ENCODE assay signal across 16 cellular contexts in the genomic region with DNA sequence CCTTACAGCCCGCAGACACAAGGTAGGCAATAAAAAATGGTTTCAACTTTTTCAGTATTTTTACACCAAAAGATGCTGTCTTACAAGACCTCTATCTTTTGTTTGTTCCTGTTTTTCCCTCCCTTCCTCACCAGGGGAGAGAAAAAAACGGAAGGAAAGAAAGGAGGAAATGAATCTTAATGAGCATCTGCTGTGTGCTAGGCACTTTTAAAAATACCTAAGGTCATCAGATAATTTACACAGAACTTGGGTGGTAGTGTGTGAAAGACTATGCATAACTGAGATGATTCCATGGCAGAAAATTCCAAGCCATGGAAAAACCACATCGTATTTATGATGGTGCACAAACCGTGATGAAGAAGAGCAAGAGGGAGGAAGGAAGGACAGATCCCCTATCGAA.
DNase-seq lines count a peak whose midpoint lies in the region; ATAC-seq, FAIRE-seq and TF ChIP-seq lines count a peak whose summit lies in the region.
"Had no signal": no experiment of that assay in that cellular context is flagged by ENCODE, and none has a peak within 500 bp of the region (broad histone marks: within the 10 kb centered on the region; RNA-seq: fewer than 3 reads in every experiment).

No MANE protein-coding gene starts in this region.

- H3K4me3 ChIP-seq in naive thymus-derived CD4-positive, alpha-beta T cell (ENCODE audit: low read length): no peak overlapping the region
- no peak overlapping the region for H3K4me3 ChIP-seq in small intestine (ENCODE audit: low read depth in 1 of 2, low read length in 2 of 2)
- H3K4me3 ChIP-seq: HAP-1, neural progenitor cell, tibial artery had no signal

- peak overlapping the region; percentile 52 for H3K27ac ChIP-seq in VCaP
- no peak overlapping the region for H3K27ac ChIP-seq in naive thymus-derived CD4-positive, alpha-beta T cell (ENCODE audit: low read depth, low read length)
- H3K27ac ChIP-seq in small intestine (ENCODE audit: low read depth in 1 of 2, low read length in 1 of 2): no peak overlapping the region
- H3K27ac ChIP-seq: 22Rv1, neural progenitor cell, tibial artery had no signal

- intact Hi-C loops in activated CD8-positive, alpha-beta T cell treated with anti-CD3 and anti-CD28 coated beads for 36 hours (cut with micrococcal nuclease): no loop called here
- intact Hi-C loops in naive thymus-derived CD4-positive, alpha-beta T cell (cut with micrococcal nuclease): no loop called here
- intact Hi-C loops in head of caudate nucleus (cut with DNase I): no loop called here

- no peaks in the 10 kb centered on the region for H3K27me3 Mint-ChIP-seq in activated CD8-positive, alpha-beta T cell treated with anti-CD3 and anti-CD28 coated beads for 36 hours
- no peaks in the 10 kb centered on the region for H3K27me3 Mint-ChIP-seq in activated CD8-positive, alpha-beta T cell treated with anti-CD3 and anti-CD28 coated beads, Interleukin-2, amount 10 ng/mL, durations not matched to agents 7 days and 5 days (ENCODE audit: low read depth)
- no peaks in the 10 kb centered on the region for H3K27me3 Mint-ChIP-seq in naive thymus-derived CD4-positive, alpha-beta T cell
- H3K27me3 Mint-ChIP-seq in activated T-helper 17 cell treated with anti-CD3 and anti-CD28 coated beads, Interleukin-2, amount 50 U/mL, for 72 hours: no peaks in the 10 kb centered on the region

- H3K4me1 ChIP-seq in naive thymus-derived CD4-positive, alpha-beta T cell (ENCODE audit: control insufficient read depth in 2 of 2, insufficient read depth in 2 of 2, low read length in 2 of 2): peaks cover 10 to 26% of the 10 kb centered on the region in 2 donors
- peaks cover 9 to 14% of the 10 kb centered on the region in 2 donors for H3K4me1 ChIP-seq in small intestine (ENCODE audit: control insufficient read depth in 2 of 2, insufficient read depth in 1 of 2, low read depth in 1 of 2, low read length in 1 of 2)

- H3K9me3 Mint-ChIP-seq in activated CD8-positive, alpha-beta T cell treated with anti-CD3 and anti-CD28 coated beads for 36 hours: no peaks in the 10 kb centered on the region
- H3K9me3 Mint-ChIP-seq in activated CD8-positive, alpha-beta T cell treated with anti-CD3 and anti-CD28 coated beads, Interleukin-2, amount 10 ng/mL, durations not matched to agents 7 days and 5 days (ENCODE audit: insufficient read depth): no peaks in the 10 kb centered on the region
- H3K9me3 Mint-ChIP-seq in naive thymus-derived CD4-positive, alpha-beta T cell: no peaks in the 10 kb centered on the region
- no peaks in the 10 kb centered on the region for H3K9me3 Mint-ChIP-seq in activated T-helper 17 cell treated with anti-CD3 and anti-CD28 coated beads, Interleukin-2, amount 50 U/mL, for 72 hours
- H3K9me3 Mint-ChIP-seq: neural progenitor cell had no signal

- peaks cover 17% of the 10 kb centered on the region for H3K36me3 Mint-ChIP-seq in activated CD8-positive, alpha-beta T cell treated with anti-CD3 and anti-CD28 coated beads for 36 hours (ENCODE audit: low read depth)
- peaks cover 31% of the 10 kb centered on the region for H3K36me3 Mint-ChIP-seq in activated CD8-positive, alpha-beta T cell treated with anti-CD3 and anti-CD28 coated beads, Interleukin-2, amount 10 ng/mL, durations not matched to agents 7 days and 5 days (ENCODE audit: low read depth)
- peaks cover 4 to 36% (median 31%) of the 10 kb centered on the region in 5 donors for H3K36me3 Mint-ChIP-seq in naive thymus-derived CD4-positive, alpha-beta T cell
- peaks cover 31% of the 10 kb centered on the region for H3K36me3 Mint-ChIP-seq in activated T-helper 17 cell treated with anti-CD3 and anti-CD28 coated beads, Interleukin-2, amount 50 U/mL, for 72 hours (ENCODE audit: low read depth)

- peaks cover 0 to 21% (median 0%) of the 10 kb centered on the region in 3 experiments for H3K36me3 ChIP-seq in naive thymus-derived CD4-positive, alpha-beta T cell (ENCODE audit: control insufficient read depth in 2 of 3, insufficient read depth in 3 of 3, low read length in 3 of 3)
- peaks cover 0 to 1% of the 10 kb centered on the region in 2 donors for H3K36me3 ChIP-seq in small intestine (ENCODE audit: control insufficient read depth in 2 of 2, insufficient read depth in 2 of 2, low read length in 2 of 2)
- H3K36me3 ChIP-seq: neural progenitor cell had no signal

- H3K27me3 ChIP-seq in naive thymus-derived CD4-positive, alpha-beta T cell (ENCODE audit: control insufficient read depth in 2 of 2, insufficient read depth in 2 of 2, low read length in 2 of 2): no peaks in the 10 kb centered on the region
- H3K27me3 ChIP-seq in small intestine (ENCODE audit: control insufficient read depth in 2 of 2, insufficient read depth in 2 of 2, low read length in 2 of 2): no peaks in the 10 kb centered on the region
- H3K27me3 ChIP-seq: neural progenitor cell, tibial artery had no signal

- no peak for DNase-seq in activated CD8-positive, alpha-beta T cell treated with anti-CD3 and anti-CD28 coated beads for 36 hours
- no peak for DNase-seq in activated CD8-positive, alpha-beta T cell treated with anti-CD3 and anti-CD28 coated beads, Interleukin-2, amount 10 ng/mL, durations not matched to agents 7 days and 5 days
- DNase-seq in MV-4-11 (lab: John Stamatoyannopoulos, UW) (peak; percentile 90), small intestine (no peak), head of caudate nucleus (no peak)
- DNase-seq in naive thymus-derived CD4-positive, alpha-beta T cell: no peak
- DNase-seq: NCI-H524, tibial artery had no signal

- no peak overlapping the region for H3K4me3 Mint-ChIP-seq in activated CD8-positive, alpha-beta T cell treated with anti-CD3 and anti-CD28 coated beads for 36 hours
- H3K4me3 Mint-ChIP-seq in activated CD8-positive, alpha-beta T cell treated with anti-CD3 and anti-CD28 coated beads, Interleukin-2, amount 10 ng/mL, durations not matched to agents 7 days and 5 days: no peak overlapping the region
- peak overlapping the region in 1 of 10 donors; percentile 9 for H3K4me3 Mint-ChIP-seq in naive thymus-derived CD4-positive, alpha-beta T cell
- H3K4me3 Mint-ChIP-seq in activated T-helper 17 cell treated with anti-CD3 and anti-CD28 coated beads, Interleukin-2, amount 50 U/mL, for 72 hours: no peak overlapping the region
- H3K4me3 Mint-ChIP-seq: neural progenitor cell had no signal

- ATAC-seq in activated CD8-positive, alpha-beta T cell treated with anti-CD3 and anti-CD28 coated beads for 36 hours: no peak
- ATAC-seq in activated CD8-positive, alpha-beta T cell treated with anti-CD3 and anti-CD28 coated beads, Interleukin-2, amount 10 ng/mL, durations not matched to agents 7 days and 5 days: no peak
- peak; percentile 38 for ATAC-seq in naive thymus-derived CD4-positive, alpha-beta T cell
- ATAC-seq in activated T-helper 17 cell treated with anti-CD3 and anti-CD28 coated beads, Interleukin-2, amount 50 U/mL, for 72 hours (replicated peaks): no peak
- ATAC-seq: activated CD4-positive, CD25-positive, alpha-beta regulatory T cell treated with anti-CD3 and anti-CD28 coated beads, Interleukin-2, amount 50 U/mL, for 24 hours had no signal

- no peak for TF ChIP-seq CTCF in activated CD8-positive, alpha-beta T cell treated with anti-CD3 and anti-CD28 coated beads for 36 hours (IDR thresholded peaks at IDR 0.05)
- no peak for TF ChIP-seq CTCF in VCaP (conservative IDR thresholded peaks at IDR 0.05)

- WGBS in small intestine, 3 donors: 65 to 78% (median 75%) methylated on average over 5 of the region's 5 CpGs

- H3K9me3 ChIP-seq in naive thymus-derived CD4-positive, alpha-beta T cell (ENCODE audit: control insufficient read depth in 2 of 3, low read length in 3 of 3): no peaks in the 10 kb centered on the region
- H3K9me3 ChIP-seq in small intestine (ENCODE audit: control insufficient read depth, low read depth): no peaks in the 10 kb centered on the region
- H3K9me3 ChIP-seq: HAP-1, tibial artery had no signal

- FAIRE-seq in small intestine (lab: Jason Lieb, UNC): no peak
- FAIRE-seq: bronchial epithelial cell, endometrium had no signal

- CTCF ChIA-PET in activated CD8-positive, alpha-beta T cell treated with anti-CD3 and anti-CD28 coated beads for 36 hours (lab: Charles Lee): no interaction called here
- CTCF ChIA-PET in activated CD8-positive, alpha-beta T cell treated with anti-CD3 and anti-CD28 coated beads, Interleukin-2, amount 10 ng/mL, durations not matched to agents 7 days and 5 days (lab: Charles Lee): interaction anchor here (1.4 to 2.5 kb wide), 2 partner anchors 12 to 121 kb away, joined by 5 to 14 read pairs; a partner anchor contains a TSS
- CTCF ChIA-PET in naive thymus-derived CD4-positive, alpha-beta T cell (lab: Charles Lee): no interaction called here

- H3K27ac Mint-ChIP-seq in activated CD8-positive, alpha-beta T cell treated with anti-CD3 and anti-CD28 coated beads for 36 hours: peak overlapping the region; percentile 67
- H3K27ac Mint-ChIP-seq in activated CD8-positive, alpha-beta T cell treated with anti-CD3 and anti-CD28 coated beads, Interleukin-2, amount 10 ng/mL, durations not matched to agents 7 days and 5 days: no peak overlapping the region
- H3K27ac Mint-ChIP-seq in naive thymus-derived CD4-positive, alpha-beta T cell: peak overlapping the region in 3 of 9 donors; percentile 34 to 61 (median 56)
- H3K27ac Mint-ChIP-seq in activated T-helper 17 cell treated with anti-CD3 and anti-CD28 coated beads, Interleukin-2, amount 50 U/mL, for 72 hours: no peak overlapping the region
- H3K27ac Mint-ChIP-seq: neural progenitor cell had no signal

- peaks cover 34% of the 10 kb centered on the region for H3K4me1 Mint-ChIP-seq in activated CD8-positive, alpha-beta T cell treated with anti-CD3 and anti-CD28 coated beads for 36 hours (ENCODE audit: low read depth)
- peaks cover 32% of the 10 kb centered on the region for H3K4me1 Mint-ChIP-seq in activated CD8-positive, alpha-beta T cell treated with anti-CD3 and anti-CD28 coated beads, Interleukin-2, amount 10 ng/mL, durations not matched to agents 7 days and 5 days (ENCODE audit: low read depth)
- peaks cover 28 to 68% (median 50%) of the 10 kb centered on the region in 7 donors for H3K4me1 Mint-ChIP-seq in naive thymus-derived CD4-positive, alpha-beta T cell
- H3K4me1 Mint-ChIP-seq in activated T-helper 17 cell treated with anti-CD3 and anti-CD28 coated beads, Interleukin-2, amount 50 U/mL, for 72 hours: peaks cover 20% of the 10 kb centered on the region

- POLR2A ChIA-PET in activated CD8-positive, alpha-beta T cell treated with anti-CD3 and anti-CD28 coated beads for 36 hours (lab: Charles Lee): interaction anchor here (1.1 kb wide), 1 partner anchor 60 kb away, joined by 3 read pairs; no protein-coding TSS in a partner anchor
- POLR2A ChIA-PET in activated CD8-positive, alpha-beta T cell treated with anti-CD3 and anti-CD28 coated beads, Interleukin-2, amount 10 ng/mL, durations not matched to agents 7 days and 5 days (lab: Charles Lee): no interaction called here
- POLR2A ChIA-PET in naive thymus-derived CD4-positive, alpha-beta T cell (lab: Charles Lee): interaction anchor here (0.6 kb wide), 1 partner anchor 53 kb away, joined by 3 read pairs; no protein-coding TSS in a partner anchor
